28 cellular contexts compared by ENCODE assay signal in genomic region chr10:75441196-75441595, GRCh38. TPM values are rescaled to one million over a fixed set of nuclear protein-coding genes. Genes with fewer than 3 reads are reported as not detected.
DNase-seq lines count a peak whose midpoint lies in the region; ATAC-seq lines count a peak whose summit lies in the region.
"Had no signal": no experiment of that assay in that cellular context is flagged by ENCODE, and none has a peak within 500 bp of the region (broad histone marks: within the 10 kb centered on the region; RNA-seq: fewer than 3 reads in every experiment).

No MANE protein-coding gene starts in this region.

- no peak overlapping the region for H3K14ac ChIP-seq in mesenchymal stem cell (ENCODE audit: low read length in 2 of 2)

- 94% methylated on average over 3 of the region's 4 CpGs for WGBS in mesenchymal stem cell

- no peak overlapping the region for H2AK5ac ChIP-seq in mesenchymal stem cell (ENCODE audit: low read length, severe bottlenecking)

- peaks cover 0 to 3% of the 10 kb centered on the region in 2 experiments for H3K27me3 ChIP-seq in mesenchymal stem cell (ENCODE audit: control insufficient read depth in 1 of 2, insufficient read depth in 1 of 2, low read length in 2 of 2)
- H3K27me3 ChIP-seq: BE2C, SJCRH30 had no signal

- H2BK15ac ChIP-seq in mesenchymal stem cell (ENCODE audit: low read depth, poor library complexity, severe bottlenecking) = no peak overlapping the region

- no peak overlapping the region for H3K18ac ChIP-seq in mesenchymal stem cell (ENCODE audit: low read depth in 1 of 2, low read length in 2 of 2)

- H3K4me1 ChIP-seq in mesenchymal stem cell (ENCODE audit: control insufficient read depth, insufficient read depth, low read depth, low read length) = no peaks in the 10 kb centered on the region
- H3K4me1 ChIP-seq: BE2C, SJCRH30 had no signal

- no peak overlapping the region for H2BK5ac ChIP-seq in mesenchymal stem cell (ENCODE audit: low read depth, low read length, poor library complexity, severe bottlenecking)

- ATAC-seq in GM18907 (IDR thresholded peaks at IDR 0.05; ENCODE audit: unreplicated experiment) = no peak
- ATAC-seq: HCT116, Right ventricle myocardium inferior, SK-N-SH treated with all-trans-retinoic acid at 6 μM for 48 hours had no signal

- no peak overlapping the region for H3K4ac ChIP-seq in mesenchymal stem cell (ENCODE audit: low read depth in 1 of 2, low read length in 2 of 2)

- no peaks in the 10 kb centered on the region for H3K79me1 ChIP-seq in mesenchymal stem cell (replicated peaks; ENCODE audit: low read length, poor library complexity, severe bottlenecking)

- H2AFZ ChIP-seq in mesenchymal stem cell (ENCODE audit: low read depth, low read length) = no peak overlapping the region
- H2AFZ ChIP-seq: PC-9 had no signal

- H3K9me3 ChIP-seq in mesenchymal stem cell (ENCODE audit: control insufficient read depth, low read length) = peaks cover 32% of the 10 kb centered on the region
- H3K9me3 ChIP-seq: SJCRH30 had no signal

- no peak overlapping the region for H2BK120ac ChIP-seq in mesenchymal stem cell (ENCODE audit: low read depth, low read length)

- peaks cover 0 to 23% of the 10 kb centered on the region in 2 experiments for H3K36me3 ChIP-seq in mesenchymal stem cell (ENCODE audit: control insufficient read depth in 1 of 2, insufficient read depth in 2 of 2, low read depth in 1 of 2, low read length in 2 of 2)
- H3K36me3 ChIP-seq: BE2C, SJCRH30 had no signal

- H3K4me2 ChIP-seq in mesenchymal stem cell (ENCODE audit: low read length, poor library complexity, severe bottlenecking) = no peak overlapping the region
- H3K4me2 ChIP-seq: KMS-11, PC-9 had no signal

- no peak overlapping the region for H3K9ac ChIP-seq in mesenchymal stem cell (ENCODE audit: low read length)
- H3K9ac ChIP-seq: KMS-11 had no signal

- peak overlapping the region; percentile 40 for H4K91ac ChIP-seq in mesenchymal stem cell (ENCODE audit: low read length)

- no peak overlapping the region for H4K8ac ChIP-seq in mesenchymal stem cell (ENCODE audit: low read length)

- H3K27ac ChIP-seq in mesenchymal stem cell (ENCODE audit: low read length, poor library complexity, severe bottlenecking) = no peak overlapping the region
- H3K27ac ChIP-seq: 22Rv1, KMS-11, PC-9, SJCRH30 had no signal

- H2BK12ac ChIP-seq in mesenchymal stem cell (ENCODE audit: low read length in 2 of 2) = no peak overlapping the region

- H3K4me3 ChIP-seq in mesenchymal stem cell (ENCODE audit: insufficient read depth in 1 of 2, low read depth in 1 of 2, low read length in 2 of 2) = no peak overlapping the region
- H3K4me3 ChIP-seq: PC-9, SJCRH30 had no signal

- DNase-seq in NCI-H748 (lab: John Stamatoyannopoulos, UW; ENCODE audit: unreplicated experiment) = peak; percentile 12
- DNase-seq in NCI-H748 treated with DMSO at 0.1 percent for 48 hours (lab: John Stamatoyannopoulos, UW) = no peak
- peak; percentile 31 for DNase-seq in islet precursor cell
- DNase-seq in mesenchymal stem cell = no peak
- DNase-seq in stimulated activated CD4-positive, alpha-beta T cell treated with anti-CD3 and anti-CD28 coated beads, Interleukin-2, amount 100 ng/mL, for 24 hours = no peak
- DNase-seq in NCI-H1694 treated with DMSO at 0.1 percent for 48 hours (lab: John Stamatoyannopoulos, UW) = no peak
- no peak for DNase-seq in stimulated activated CD4-positive, alpha-beta T cell treated with anti-CD3 and anti-CD28 coated beads, Interleukin-4, amount 100 ng/mL, for 24 hours
- DNase-seq: ACHN; BE2C; Calu3; CD8-positive, alpha-beta memory T cell; DMS79 treated with DMSO at 0.1 percent for 48 hours; GF-D8; NCI-H1048; NCI-H1417 treated with DMSO at 0.1 percent for 48 hours; NCI-H1930; NCI-H2107; NCI-H510A; NCI-H774; PC-9; SJCRH30 had no signal

- no peak overlapping the region for H3K23ac ChIP-seq in mesenchymal stem cell (ENCODE audit: low read length in 2 of 2)

RNA-seq across cellular contexts. Expression of gene LRMDA, which starts 9.8 kb away (rescaled TPM):
- 3.8 TPM for polyA plus RNA-seq in mesenchymal stem cell (2013, experiment 1 of 2)
- polyA plus RNA-seq in mesenchymal stem cell (2013, experiment 2 of 2) = 5.7 TPM
- polyA plus RNA-seq: CD8-positive, alpha-beta memory T cell; IgD-negative memory B cell had no signal

RNA-seq across cellular contexts. Expression of gene ZNF503, which starts 39.6 kb away (rescaled TPM):
- polyA plus RNA-seq in mesenchymal stem cell (2013, experiment 1 of 2) = 110 TPM
- 112 TPM for polyA plus RNA-seq in mesenchymal stem cell (2013, experiment 2 of 2)
- polyA plus RNA-seq: CD8-positive, alpha-beta memory T cell; IgD-negative memory B cell had no signal

Comparison
In these comparisons a context has a peak if more than half of its experiments do, and no peak if none do; other contexts are left out.
1. DNase-seq: peak in NCI-H748 (single experiment) and islet precursor cell (single experiment); none in NCI-H748 treated with DMSO at 0.1 percent for 48 hours (single experiment), mesenchymal stem cell (single experiment), stimulated activated CD4-positive, alpha-beta T cell treated with anti-CD3 and anti-CD28 coated beads, Interleukin-2, amount 100 ng/mL, for 24 hours (0 of 2), NCI-H1694 treated with DMSO at 0.1 percent for 48 hours (single experiment) and stimulated activated CD4-positive, alpha-beta T cell treated with anti-CD3 and anti-CD28 coated beads, Interleukin-4, amount 100 ng/mL, for 24 hours (single experiment).